ENCODE assay signal across 9 cellular contexts in the genomic region with DNA sequence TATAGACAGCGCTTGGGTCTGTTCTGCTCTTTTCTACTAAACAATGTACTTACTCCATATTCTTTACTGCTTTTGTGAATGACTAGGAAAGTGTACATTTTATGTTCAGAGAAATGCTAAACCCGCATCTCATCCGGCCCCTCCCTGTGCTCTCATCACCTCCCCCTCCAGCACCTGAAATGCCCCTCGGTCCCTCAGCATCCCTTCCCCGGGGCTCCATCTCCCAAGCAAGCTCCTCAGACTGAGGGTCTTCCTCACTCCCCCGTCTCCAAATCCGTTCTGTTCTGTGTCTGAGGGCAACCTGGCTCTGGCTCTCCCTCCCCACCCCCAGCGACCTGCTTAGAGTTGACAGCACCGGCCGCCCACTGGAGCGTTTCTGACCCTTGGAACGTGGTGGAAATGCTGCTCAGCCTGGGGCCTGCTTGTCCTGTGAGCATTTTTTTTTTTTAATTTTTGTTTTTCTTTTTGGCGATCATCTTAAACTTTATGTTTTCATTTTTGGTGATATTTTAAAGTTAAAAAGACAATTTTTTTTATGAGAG. TPM values are rescaled to one million over a fixed set of nuclear protein-coding genes. Genes with fewer than 3 reads are reported as not detected.
A peak's percentile ranks its signal among the peaks of the same experiment; 100 is the strongest.
DNase-seq lines count a peak whose midpoint lies in the region; ATAC-seq and TF ChIP-seq lines count a peak whose summit lies in the region.
"Had no signal": no experiment of that assay in that cellular context is flagged by ENCODE, and none has a peak within 500 bp of the region (broad histone marks: within the 10 kb centered on the region; RNA-seq: fewer than 3 reads in every experiment).

No MANE protein-coding gene starts in this region.

- H3K27me3 ChIP-seq in CD4-positive, CD25-positive, alpha-beta regulatory T cell (ENCODE audit: control insufficient read depth, insufficient read depth, low read length), result no peaks in the 10 kb centered on the region
- H3K27me3 ChIP-seq in endocrine pancreas (ENCODE audit: control insufficient read depth, insufficient read depth, low read length) (no peaks in the 10 kb centered on the region), neural progenitor cell (peaks cover 7% of the 10 kb centered on the region)

- peaks cover 27% of the 10 kb centered on the region for H3K79me2 ChIP-seq in neural progenitor cell (ENCODE audit: low read depth)

- peaks cover 0 to 42% (median 21%) of the 10 kb centered on the region in 4 donors for H3K4me1 Mint-ChIP-seq in CD4-positive, CD25-positive, alpha-beta regulatory T cell
- peaks cover 20% of the 10 kb centered on the region for H3K4me1 Mint-ChIP-seq in neural progenitor cell

- H2AFZ ChIP-seq in neural progenitor cell (replicated peaks), result no peak overlapping the region

- no peak overlapping the region for H3K27ac ChIP-seq in CD4-positive, CD25-positive, alpha-beta regulatory T cell (ENCODE audit: insufficient read depth, low read length, poor library complexity, severe bottlenecking)
- no peak overlapping the region for H3K27ac ChIP-seq in neural progenitor cell

- peak overlapping the region; percentile 81 to 90 (median 88) for H3K4me3 Mint-ChIP-seq in CD4-positive, CD25-positive, alpha-beta regulatory T cell
- peak overlapping the region; percentile 91 for H3K4me3 Mint-ChIP-seq in neural progenitor cell

- TF ChIP-seq CTCF in NB4 (IDR thresholded peaks at IDR 0.05; ENCODE audit: low read depth, low read length), result no peak
- no peak for TF ChIP-seq CTCF in neural progenitor cell (IDR thresholded peaks at IDR 0.05)

- H3K9me3 ChIP-seq in CD4-positive, CD25-positive, alpha-beta regulatory T cell (ENCODE audit: control insufficient read depth in 2 of 2, low read length in 2 of 2), result no peaks in the 10 kb centered on the region
- no peaks in the 10 kb centered on the region for H3K9me3 ChIP-seq in endocrine pancreas (ENCODE audit: control insufficient read depth, low read length)
- H3K9me3 ChIP-seq in neural progenitor cell (ENCODE audit: low read depth), result no peaks in the 10 kb centered on the region

- peaks cover 24% of the 10 kb centered on the region for H3K4me1 ChIP-seq in CD4-positive, CD25-positive, alpha-beta regulatory T cell (ENCODE audit: control insufficient read depth, insufficient read depth, low read length, poor library complexity, severe bottlenecking)
- H3K4me1 ChIP-seq in endocrine pancreas (ENCODE audit: control insufficient read depth, insufficient read depth, low read length) (no peaks in the 10 kb centered on the region), neural progenitor cell (peaks cover 10% of the 10 kb centered on the region)

- peak overlapping the region in 2 of 3 donors; percentile 86 for H3K27ac Mint-ChIP-seq in CD4-positive, CD25-positive, alpha-beta regulatory T cell
- H3K27ac Mint-ChIP-seq in neural progenitor cell, result peak overlapping the region; percentile 23

- H3K9ac ChIP-seq in endocrine pancreas (ENCODE audit: control insufficient read depth, insufficient read depth, low read length), result peak overlapping the region; percentile 58
- H3K9ac ChIP-seq in neural progenitor cell, result peak overlapping the region; percentile 44

- H3F3A ChIP-seq in neural progenitor cell (ENCODE audit: low read depth), result peaks cover 21% of the 10 kb centered on the region

- peaks cover 50% of the 10 kb centered on the region for H4K20me1 ChIP-seq in neural progenitor cell (ENCODE audit: low read depth)

- H3K36me3 Mint-ChIP-seq in CD4-positive, CD25-positive, alpha-beta regulatory T cell, result peaks cover 8% of the 10 kb centered on the region
- H3K36me3 Mint-ChIP-seq in neural progenitor cell, result peaks cover 27% of the 10 kb centered on the region

- H3K4me2 ChIP-seq in neural progenitor cell, result peak overlapping the region; percentile 97

- no peaks in the 10 kb centered on the region for H3K9me3 Mint-ChIP-seq in CD4-positive, CD25-positive, alpha-beta regulatory T cell
- H3K9me3 Mint-ChIP-seq in neural progenitor cell, result peaks cover 4% of the 10 kb centered on the region

- H3K27me3 Mint-ChIP-seq in CD4-positive, CD25-positive, alpha-beta regulatory T cell, result no peaks in the 10 kb centered on the region
- peaks cover 4% of the 10 kb centered on the region for H3K27me3 Mint-ChIP-seq in neural progenitor cell (ENCODE audit: insufficient read depth, low read depth)

- ATAC-seq in CD4-positive, CD25-positive, alpha-beta regulatory T cell (ENCODE audit: low read depth in 2 of 2), result no peak
- ATAC-seq in GM18498 (IDR thresholded peaks at IDR 0.05; ENCODE audit: unreplicated experiment) (no peak), GM21825 (IDR thresholded peaks at IDR 0.05; ENCODE audit: unreplicated experiment) (no peak)

- no peak for DNase-seq in CD4-positive, CD25-positive, alpha-beta regulatory T cell
- DNase-seq in NB4 (ENCODE audit: low read depth) (no peak), neural progenitor cell (ENCODE audit: low spot score) (no peak), ecto neural progenitor cell (ENCODE audit: low spot score) (no peak), T-helper 9 cell (no peak)
- DNase-seq: NCI-H510A treated with DMSO at 0.1 percent for 48 hours had no signal

- peak overlapping the region; percentile 41 for H3K4me3 ChIP-seq in CD4-positive, CD25-positive, alpha-beta regulatory T cell (ENCODE audit: low read depth, low read length)
- peak overlapping the region; percentile 68 for H3K4me3 ChIP-seq in NB4 (ENCODE audit: low read depth, low read length)
- no peak overlapping the region for H3K4me3 ChIP-seq in endocrine pancreas (ENCODE audit: control insufficient read depth, insufficient read depth, low read length)
- peak overlapping the region; percentile 84 for H3K4me3 ChIP-seq in neural progenitor cell

- peaks cover 18% of the 10 kb centered on the region for H3K36me3 ChIP-seq in CD4-positive, CD25-positive, alpha-beta regulatory T cell (ENCODE audit: control insufficient read depth, insufficient read depth, low read length)
- H3K36me3 ChIP-seq in endocrine pancreas (ENCODE audit: control insufficient read depth, insufficient read depth, low read length) (no peaks in the 10 kb centered on the region), neural progenitor cell (peaks cover 12% of the 10 kb centered on the region)

- TF ChIP-seq POLR2A in NB4 (IDR thresholded peaks at IDR 0.05; ENCODE audit: extremely low read depth, insufficient read length), result no peak

RNA-seq across cellular contexts. Expression of a gene that starts 1.4 kb away (rescaled TPM):
- 31.9 TPM for total RNA-seq in CD4-positive, CD25-positive, alpha-beta regulatory T cell
- polyA plus RNA-seq in CD4-positive, CD25-positive, alpha-beta regulatory T cell, result 1 to 10 TPM; 1.8 to 6.5 (median 3.3) TPM
- total RNA-seq in neural progenitor cell (ENCODE audit: low replicate concordance), result 7.6 and 20.8 TPM in 2 replicates

RNA-seq across cellular contexts. Expression of a gene that starts 16.5 kb away (rescaled TPM):
- total RNA-seq in CD4-positive, CD25-positive, alpha-beta regulatory T cell, result 115 TPM
- 10 to 100 TPM; 33.0 to 47.6 (median 38.5) TPM for polyA plus RNA-seq in CD4-positive, CD25-positive, alpha-beta regulatory T cell
- total RNA-seq in neural progenitor cell (ENCODE audit: low replicate concordance), result 15.4 and 37.4 TPM in 2 replicates

RNA-seq across cellular contexts. Expression of a gene that starts 31.7 kb away (rescaled TPM):
- not detected for total RNA-seq in CD4-positive, CD25-positive, alpha-beta regulatory T cell
- polyA plus RNA-seq in CD4-positive, CD25-positive, alpha-beta regulatory T cell, result not detected
- 0.88 and 1.9 TPM in 2 replicates for total RNA-seq in neural progenitor cell (ENCODE audit: low replicate concordance)

RNA-seq across cellular contexts. Expression of a gene that starts 42.6 kb away (rescaled TPM):
- 132 TPM for total RNA-seq in CD4-positive, CD25-positive, alpha-beta regulatory T cell
- polyA plus RNA-seq in CD4-positive, CD25-positive, alpha-beta regulatory T cell, result 10 to 100 TPM; 14.0 to 16.3 (median 14.2) TPM
- 16.9 and 44.6 TPM in 2 replicates for total RNA-seq in neural progenitor cell (ENCODE audit: low replicate concordance)

RNA-seq across cellular contexts. Expression of a gene that starts 48.9 kb away (rescaled TPM):
- 125 TPM for total RNA-seq in CD4-positive, CD25-positive, alpha-beta regulatory T cell
- polyA plus RNA-seq in CD4-positive, CD25-positive, alpha-beta regulatory T cell, result 10 to 100 TPM in 1 of 4 donors, 1 to 10 TPM in 3; 6.0 to 12.5 (median 7.3) TPM
- total RNA-seq in neural progenitor cell (ENCODE audit: low replicate concordance), result 5.4 and 27.6 TPM in 2 replicates
